ENCODE assay signal across 8 cellular contexts in genomic region chr11:17760102-17761029, GRCh38. TPM values are rescaled to one million over a fixed set of nuclear protein-coding genes. Genes with fewer than 3 reads are reported as not detected.
DNase-seq lines count a peak whose midpoint lies in the region; ATAC-seq lines count a peak whose summit lies in the region.

No MANE protein-coding gene starts in this region.

- ATAC-seq in right cardiac atrium (peak; percentile 80 to 82), HG03342 (IDR thresholded peaks at IDR 0.05; ENCODE audit: unreplicated experiment) (no peak)
- peak; percentile 85 to 87 for ATAC-seq in stimulated activated naive B cell treated with anti-CD40 and anti-IgM and Interleukin-4, amounts not matched to agents 10 μg/mL and 1 μg/mL and 100 μg/mL, for 72 hours (replicated peaks)

- H3K4me3 Mint-ChIP-seq in activated naive CD4-positive, alpha-beta T cell treated with anti-CD3 and anti-CD28 coated beads for 36 hours = no peak overlapping the region
- H3K4me3 Mint-ChIP-seq in stimulated activated naive B cell treated with anti-CD40 and anti-IgM and Interleukin-4, amounts not matched to agents 10 μg/mL and 1 μg/mL and 100 μg/mL, for 72 hours = no peak overlapping the region

- H3K27ac ChIP-seq in right cardiac atrium (ENCODE audit: low read length) = no peak overlapping the region

- no peaks in the 10 kb centered on the region for H3K4me1 ChIP-seq in right cardiac atrium (ENCODE audit: control insufficient read depth, insufficient read depth, low read length)

- CTCF ChIA-PET in activated naive CD4-positive, alpha-beta T cell treated with anti-CD3 and anti-CD28 coated beads for 36 hours (lab: Charles Lee) = interaction anchor here (1.1 to 1.9 kb wide), 3 partner anchors 29 to 221 kb away, joined by 3 to 9 read pairs (median 6); no protein-coding TSS in a partner anchor

- H3K4me3 ChIP-seq in right cardiac atrium (ENCODE audit: low read length) = no peak overlapping the region

- H3K27me3 Mint-ChIP-seq in activated naive CD4-positive, alpha-beta T cell treated with anti-CD3 and anti-CD28 coated beads for 36 hours (ENCODE audit: low read depth) = no peaks in the 10 kb centered on the region
- H3K27me3 Mint-ChIP-seq in stimulated activated naive B cell treated with anti-CD40 and anti-IgM and Interleukin-4, amounts not matched to agents 10 μg/mL and 1 μg/mL and 100 μg/mL, for 72 hours = peaks cover 9 to 19% of the 10 kb centered on the region in 2 donors

- H3K9me3 ChIP-seq in right cardiac atrium (ENCODE audit: control insufficient read depth, low read length) = no peaks in the 10 kb centered on the region

- no peaks in the 10 kb centered on the region for H3K27me3 ChIP-seq in right cardiac atrium (ENCODE audit: control insufficient read depth, insufficient read depth)

- H3K36me3 Mint-ChIP-seq in activated naive CD4-positive, alpha-beta T cell treated with anti-CD3 and anti-CD28 coated beads for 36 hours (ENCODE audit: low read depth) = no peaks in the 10 kb centered on the region
- no peaks in the 10 kb centered on the region for H3K36me3 Mint-ChIP-seq in stimulated activated naive B cell treated with anti-CD40 and anti-IgM and Interleukin-4, amounts not matched to agents 10 μg/mL and 1 μg/mL and 100 μg/mL, for 72 hours

- no peaks in the 10 kb centered on the region for H3K4me1 Mint-ChIP-seq in activated naive CD4-positive, alpha-beta T cell treated with anti-CD3 and anti-CD28 coated beads for 36 hours (ENCODE audit: low read depth)
- H3K4me1 Mint-ChIP-seq in stimulated activated naive B cell treated with anti-CD40 and anti-IgM and Interleukin-4, amounts not matched to agents 10 μg/mL and 1 μg/mL and 100 μg/mL, for 72 hours = no peaks in the 10 kb centered on the region

- intact Hi-C loops in activated naive CD4-positive, alpha-beta T cell treated with anti-CD3 and anti-CD28 coated beads for 36 hours (cut with micrococcal nuclease) = loop anchor here (1.0 kb wide), 1 partner anchor 219 kb away; no protein-coding TSS in a partner anchor
- intact Hi-C loops in right cardiac atrium (cut with DNase I) = loop anchor here (5.0 to 10.0 kb wide), 4 partner anchors 64 to 217 kb away; no protein-coding TSS in a partner anchor

- no peaks in the 10 kb centered on the region for H3K9me3 Mint-ChIP-seq in activated naive CD4-positive, alpha-beta T cell treated with anti-CD3 and anti-CD28 coated beads for 36 hours
- no peaks in the 10 kb centered on the region for H3K9me3 Mint-ChIP-seq in stimulated activated naive B cell treated with anti-CD40 and anti-IgM and Interleukin-4, amounts not matched to agents 10 μg/mL and 1 μg/mL and 100 μg/mL, for 72 hours

- H3K27ac Mint-ChIP-seq in activated naive CD4-positive, alpha-beta T cell treated with anti-CD3 and anti-CD28 coated beads for 36 hours = no peak overlapping the region
- H3K27ac Mint-ChIP-seq in stimulated activated naive B cell treated with anti-CD40 and anti-IgM and Interleukin-4, amounts not matched to agents 10 μg/mL and 1 μg/mL and 100 μg/mL, for 72 hours = no peak overlapping the region

- peak; percentile 56 for DNase-seq in activated naive CD4-positive, alpha-beta T cell treated with anti-CD3 and anti-CD28 coated beads for 36 hours
- DNase-seq in activated naive CD4-positive, alpha-beta T cell treated with anti-CD3 and anti-CD28 coated beads, Interleukin-2, amount 50 U/mL, for 16 hours = no peak
- DNase-seq in HCEC 1CT (peak; percentile 52), NCI-H2029 treated with DMSO at 0.1 percent for 48 hours (lab: John Stamatoyannopoulos, UW) (peak; percentile 89), right cardiac atrium (peak in 2 of 3 donors; percentile 26 to 65)
- DNase-seq in activated T-cell treated with anti-CD3 and anti-CD28 coated beads, Interleukin-2, amount 50 U/mL, for 48 hours = peak; percentile 39 to 56
- DNase-seq in stimulated activated naive B cell treated with anti-CD40 and anti-IgM and Interleukin-4, amounts not matched to agents 10 μg/mL and 1 μg/mL and 100 μg/mL, for 72 hours = no peak

- WGBS in right cardiac atrium = 44% methylated on average over 23 of the region's 23 CpGs

RNA-seq across cellular contexts. Expression of gene KCNC1, which starts 25.8 kb away (rescaled TPM):
- not detected for total RNA-seq in activated naive CD4-positive, alpha-beta T cell treated with anti-CD3 and anti-CD28 coated beads for 36 hours
- total RNA-seq in right cardiac atrium = under 1 TPM in 2 of 4 donors, not detected in 2; 0.06 to 0.09 TPM
- 0.16 TPM for polyA plus RNA-seq in right cardiac atrium

RNA-seq across cellular contexts. Expression of gene MYOD1, which starts 41.0 kb away (rescaled TPM):
- total RNA-seq in activated naive CD4-positive, alpha-beta T cell treated with anti-CD3 and anti-CD28 coated beads for 36 hours = not detected
- not detected for total RNA-seq in right cardiac atrium
- not detected for polyA plus RNA-seq in right cardiac atrium

Comparison
In these comparisons a context has a peak if more than half of its experiments do, and no peak if none do; other contexts are left out.
1. DNase-seq: peak in activated naive CD4-positive, alpha-beta T cell treated with anti-CD3 and anti-CD28 coated beads for 36 hours (single experiment), HCEC 1CT (single experiment), NCI-H2029 treated with DMSO at 0.1 percent for 48 hours (single experiment), activated T-cell treated with anti-CD3 and anti-CD28 coated beads, Interleukin-2, amount 50 U/mL, for 48 hours (2 of 2) and right cardiac atrium (2 of 3); none in activated naive CD4-positive, alpha-beta T cell treated with anti-CD3 and anti-CD28 coated beads, Interleukin-2, amount 50 U/mL, for 16 hours (single experiment) and stimulated activated naive B cell treated with anti-CD40 and anti-IgM and Interleukin-4, amounts not matched to agents 10 μg/mL and 1 μg/mL and 100 μg/mL, for 72 hours (single experiment).